1 cellular context compared by ENCODE assay signal in the genomic region with DNA sequence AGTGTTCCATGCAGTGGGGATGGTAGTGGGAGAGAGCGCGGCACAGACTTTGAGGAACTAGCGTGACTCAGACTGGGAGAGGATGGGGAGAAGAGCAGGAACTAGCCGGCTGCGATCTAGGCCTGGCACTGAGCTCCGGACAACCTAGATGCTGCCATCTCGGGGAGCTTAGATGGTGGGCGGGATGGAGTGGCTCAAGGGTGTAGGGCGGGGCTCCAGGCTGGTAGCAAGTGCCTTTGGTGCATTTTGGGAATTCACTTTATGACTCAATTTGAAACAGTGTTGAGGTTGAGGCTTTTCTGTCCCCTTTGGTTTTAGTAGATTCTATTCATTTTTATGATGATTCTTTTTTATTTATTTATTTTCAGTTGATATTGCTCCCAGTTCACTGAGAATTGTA.
TF ChIP-seq lines count a peak whose summit lies in the region.

No MANE protein-coding gene starts in this region.

TF ChIP-seq in H1, 55 proteins besides CTCF, POLR2A, EP300 and RAD21 (continued from another document):
- TF ChIP-seq, protein P1, sequence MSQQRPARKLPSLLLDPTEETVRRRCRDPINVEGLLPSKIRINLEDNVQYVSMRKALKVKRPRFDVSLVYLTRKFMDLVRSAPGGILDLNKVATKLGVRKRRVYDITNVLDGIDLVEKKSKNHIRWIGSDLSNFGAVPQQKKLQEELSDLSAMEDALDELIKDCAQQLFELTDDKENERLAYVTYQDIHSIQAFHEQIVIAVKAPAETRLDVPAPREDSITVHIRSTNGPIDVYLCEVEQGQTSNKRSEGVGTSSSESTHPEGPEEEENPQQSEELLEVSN (IDR thresholded peaks at IDR 0.05): no peak
- TF ChIP-seq TEAD4 (IDR thresholded peaks at IDR 0.05; ENCODE audit: low read depth, low read length) (no peak), SP2 (IDR thresholded peaks at IDR 0.05; ENCODE audit: low read length) (no peak), SAP30 (IDR thresholded peaks at IDR 0.05; ENCODE audit: insufficient read depth, insufficient replicate concordance, low read length) (no peak), RBBP5 (IDR thresholded peaks at IDR 0.05; ENCODE audit: borderline replicate concordance, low read depth, low read length) (no peak), TAF1 (IDR thresholded peaks at IDR 0.05; ENCODE audit: low read depth, low read length) (no peak), ZNF274 (IDR thresholded peaks at IDR 0.05; ENCODE audit: borderline replicate concordance, extremely low read depth, low read length) (no peak), POU5F1 (IDR thresholded peaks at IDR 0.05; ENCODE audit: low read depth, low read length) (no peak), KDM5A (IDR thresholded peaks at IDR 0.05; ENCODE audit: low read length) (no peak), SIX5 (IDR thresholded peaks at IDR 0.05; ENCODE audit: low read depth, low read length) (no peak), EZH2 (IDR thresholded peaks at IDR 0.05; ENCODE audit: low read depth, low read length, severe bottlenecking) (no peak), TBP (IDR thresholded peaks at IDR 0.05; ENCODE audit: low read depth, low read length) (no peak), SP4 (IDR thresholded peaks at IDR 0.05; ENCODE audit: low read length) (no peak)
- TF ChIP-seq, protein P2, sequence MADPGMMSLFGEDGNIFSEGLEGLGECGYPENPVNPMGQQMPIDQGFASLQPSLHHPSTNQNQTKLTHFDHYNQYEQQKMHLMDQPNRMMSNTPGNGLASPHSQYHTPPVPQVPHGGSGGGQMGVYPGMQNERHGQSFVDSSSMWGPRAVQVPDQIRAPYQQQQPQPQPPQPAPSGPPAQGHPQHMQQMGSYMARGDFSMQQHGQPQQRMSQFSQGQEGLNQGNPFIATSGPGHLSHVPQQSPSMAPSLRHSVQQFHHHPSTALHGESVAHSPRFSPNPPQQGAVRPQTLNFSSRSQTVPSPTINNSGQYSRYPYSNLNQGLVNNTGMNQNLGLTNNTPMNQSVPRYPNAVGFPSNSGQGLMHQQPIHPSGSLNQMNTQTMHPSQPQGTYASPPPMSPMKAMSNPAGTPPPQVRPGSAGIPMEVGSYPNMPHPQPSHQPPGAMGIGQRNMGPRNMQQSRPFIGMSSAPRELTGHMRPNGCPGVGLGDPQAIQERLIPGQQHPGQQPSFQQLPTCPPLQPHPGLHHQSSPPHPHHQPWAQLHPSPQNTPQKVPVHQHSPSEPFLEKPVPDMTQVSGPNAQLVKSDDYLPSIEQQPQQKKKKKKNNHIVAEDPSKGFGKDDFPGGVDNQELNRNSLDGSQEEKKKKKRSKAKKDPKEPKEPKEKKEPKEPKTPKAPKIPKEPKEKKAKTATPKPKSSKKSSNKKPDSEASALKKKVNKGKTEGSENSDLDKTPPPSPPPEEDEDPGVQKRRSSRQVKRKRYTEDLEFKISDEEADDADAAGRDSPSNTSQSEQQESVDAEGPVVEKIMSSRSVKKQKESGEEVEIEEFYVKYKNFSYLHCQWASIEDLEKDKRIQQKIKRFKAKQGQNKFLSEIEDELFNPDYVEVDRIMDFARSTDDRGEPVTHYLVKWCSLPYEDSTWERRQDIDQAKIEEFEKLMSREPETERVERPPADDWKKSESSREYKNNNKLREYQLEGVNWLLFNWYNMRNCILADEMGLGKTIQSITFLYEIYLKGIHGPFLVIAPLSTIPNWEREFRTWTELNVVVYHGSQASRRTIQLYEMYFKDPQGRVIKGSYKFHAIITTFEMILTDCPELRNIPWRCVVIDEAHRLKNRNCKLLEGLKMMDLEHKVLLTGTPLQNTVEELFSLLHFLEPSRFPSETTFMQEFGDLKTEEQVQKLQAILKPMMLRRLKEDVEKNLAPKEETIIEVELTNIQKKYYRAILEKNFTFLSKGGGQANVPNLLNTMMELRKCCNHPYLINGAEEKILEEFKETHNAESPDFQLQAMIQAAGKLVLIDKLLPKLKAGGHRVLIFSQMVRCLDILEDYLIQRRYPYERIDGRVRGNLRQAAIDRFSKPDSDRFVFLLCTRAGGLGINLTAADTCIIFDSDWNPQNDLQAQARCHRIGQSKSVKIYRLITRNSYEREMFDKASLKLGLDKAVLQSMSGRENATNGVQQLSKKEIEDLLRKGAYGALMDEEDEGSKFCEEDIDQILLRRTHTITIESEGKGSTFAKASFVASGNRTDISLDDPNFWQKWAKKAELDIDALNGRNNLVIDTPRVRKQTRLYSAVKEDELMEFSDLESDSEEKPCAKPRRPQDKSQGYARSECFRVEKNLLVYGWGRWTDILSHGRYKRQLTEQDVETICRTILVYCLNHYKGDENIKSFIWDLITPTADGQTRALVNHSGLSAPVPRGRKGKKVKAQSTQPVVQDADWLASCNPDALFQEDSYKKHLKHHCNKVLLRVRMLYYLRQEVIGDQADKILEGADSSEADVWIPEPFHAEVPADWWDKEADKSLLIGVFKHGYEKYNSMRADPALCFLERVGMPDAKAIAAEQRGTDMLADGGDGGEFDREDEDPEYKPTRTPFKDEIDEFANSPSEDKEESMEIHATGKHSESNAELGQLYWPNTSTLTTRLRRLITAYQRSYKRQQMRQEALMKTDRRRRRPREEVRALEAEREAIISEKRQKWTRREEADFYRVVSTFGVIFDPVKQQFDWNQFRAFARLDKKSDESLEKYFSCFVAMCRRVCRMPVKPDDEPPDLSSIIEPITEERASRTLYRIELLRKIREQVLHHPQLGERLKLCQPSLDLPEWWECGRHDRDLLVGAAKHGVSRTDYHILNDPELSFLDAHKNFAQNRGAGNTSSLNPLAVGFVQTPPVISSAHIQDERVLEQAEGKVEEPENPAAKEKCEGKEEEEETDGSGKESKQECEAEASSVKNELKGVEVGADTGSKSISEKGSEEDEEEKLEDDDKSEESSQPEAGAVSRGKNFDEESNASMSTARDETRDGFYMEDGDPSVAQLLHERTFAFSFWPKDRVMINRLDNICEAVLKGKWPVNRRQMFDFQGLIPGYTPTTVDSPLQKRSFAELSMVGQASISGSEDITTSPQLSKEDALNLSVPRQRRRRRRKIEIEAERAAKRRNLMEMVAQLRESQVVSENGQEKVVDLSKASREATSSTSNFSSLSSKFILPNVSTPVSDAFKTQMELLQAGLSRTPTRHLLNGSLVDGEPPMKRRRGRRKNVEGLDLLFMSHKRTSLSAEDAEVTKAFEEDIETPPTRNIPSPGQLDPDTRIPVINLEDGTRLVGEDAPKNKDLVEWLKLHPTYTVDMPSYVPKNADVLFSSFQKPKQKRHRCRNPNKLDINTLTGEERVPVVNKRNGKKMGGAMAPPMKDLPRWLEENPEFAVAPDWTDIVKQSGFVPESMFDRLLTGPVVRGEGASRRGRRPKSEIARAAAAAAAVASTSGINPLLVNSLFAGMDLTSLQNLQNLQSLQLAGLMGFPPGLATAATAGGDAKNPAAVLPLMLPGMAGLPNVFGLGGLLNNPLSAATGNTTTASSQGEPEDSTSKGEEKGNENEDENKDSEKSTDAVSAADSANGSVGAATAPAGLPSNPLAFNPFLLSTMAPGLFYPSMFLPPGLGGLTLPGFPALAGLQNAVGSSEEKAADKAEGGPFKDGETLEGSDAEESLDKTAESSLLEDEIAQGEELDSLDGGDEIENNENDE (IDR thresholded peaks at IDR 0.05; ENCODE audit: insufficient replicate concordance, low read length): no peak
